In the genomic region with DNA sequence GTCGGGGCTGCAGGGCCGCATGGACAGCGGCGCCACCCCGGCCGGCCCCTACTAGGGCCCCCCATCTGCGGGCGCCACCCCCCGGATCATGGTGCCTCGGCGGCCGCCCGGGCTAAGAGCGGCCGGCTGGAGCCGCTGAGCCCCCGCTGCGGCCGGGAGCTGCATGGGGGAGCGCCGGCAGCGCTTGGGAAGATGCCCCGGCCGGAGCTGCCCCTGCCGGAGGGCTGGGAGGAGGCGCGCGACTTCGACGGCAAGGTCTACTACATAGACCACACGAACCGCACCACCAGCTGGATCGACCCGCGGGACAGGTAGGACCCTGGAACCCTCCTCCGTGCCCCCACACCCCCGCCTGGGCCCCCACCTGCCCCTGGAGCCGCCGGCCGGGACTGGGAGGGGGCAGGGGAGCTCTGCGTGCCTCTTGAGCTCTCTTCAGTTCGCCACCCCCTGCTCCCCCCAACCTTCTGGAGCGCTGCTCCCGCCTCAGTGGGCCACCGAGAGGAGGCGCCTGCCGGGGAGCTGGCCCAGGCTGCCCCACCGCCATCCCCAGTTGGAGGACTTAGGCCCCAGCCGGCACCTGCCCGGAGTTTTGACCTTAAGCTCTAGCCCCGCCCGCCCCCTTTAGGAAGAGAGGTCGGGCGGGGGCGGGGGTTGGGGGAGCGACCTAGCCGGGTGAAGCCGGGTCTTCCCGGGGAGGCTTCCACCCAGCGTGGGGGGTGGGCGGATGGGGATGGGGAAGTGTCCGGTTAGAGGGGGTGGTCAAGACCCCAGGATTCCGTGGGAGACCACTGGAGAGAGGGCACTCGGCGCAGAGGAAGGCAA, we compare ENCODE assay signal across 8 cellular contexts. TPM values are rescaled to one million over a fixed set of nuclear protein-coding genes. Genes with fewer than 3 reads are reported as not detected.
DNase-seq lines count a peak whose midpoint lies in the region; ATAC-seq, FAIRE-seq and TF ChIP-seq lines count a peak whose summit lies in the region.

No MANE protein-coding gene starts in this region.

- H3K4me3 ChIP-seq in bronchial epithelial cell (ENCODE audit: low read depth, low read length) (peak overlapping the region; percentile 61), mesenchymal stem cell (ENCODE audit: insufficient read depth in 1 of 2, low read depth in 1 of 2, low read length in 2 of 2) (peak overlapping the region; percentile 68 to 88)

- no peak overlapping the region for H3K4ac ChIP-seq in mesenchymal stem cell (ENCODE audit: low read depth in 1 of 2, low read length in 2 of 2)

- H3K27ac ChIP-seq in mesenchymal stem cell (ENCODE audit: low read length, poor library complexity, severe bottlenecking) = no peak overlapping the region

- H3K9me3 ChIP-seq in mesenchymal stem cell (ENCODE audit: control insufficient read depth, low read length) = no peaks in the 10 kb centered on the region

- H2BK120ac ChIP-seq in mesenchymal stem cell (ENCODE audit: low read depth, low read length) = no peak overlapping the region

- peak; percentile 20 for TF ChIP-seq CTCF in bronchial epithelial cell (IDR thresholded peaks at IDR 0.05; ENCODE audit: insufficient read depth, low read length, severe bottlenecking)

- H2BK12ac ChIP-seq in mesenchymal stem cell (ENCODE audit: low read length in 2 of 2) = no peak overlapping the region

- no peak overlapping the region for H2BK5ac ChIP-seq in mesenchymal stem cell (ENCODE audit: low read depth, low read length, poor library complexity, severe bottlenecking)

- no peak overlapping the region for H3K18ac ChIP-seq in mesenchymal stem cell (ENCODE audit: low read depth in 1 of 2, low read length in 2 of 2)

- peaks cover 3% of the 10 kb centered on the region for H3K79me1 ChIP-seq in mesenchymal stem cell (replicated peaks; ENCODE audit: low read length, poor library complexity, severe bottlenecking)

- H4K8ac ChIP-seq in mesenchymal stem cell (ENCODE audit: low read length) = no peak overlapping the region

- peak; percentile 21 for ATAC-seq in GM21390 (IDR thresholded peaks at IDR 0.05; ENCODE audit: unreplicated experiment)
- no peak for ATAC-seq in activated CD4-positive, CD25-positive, alpha-beta regulatory T cell treated with anti-CD3 and anti-CD28 coated beads, Interleukin-2, amount 50 U/mL, for 24 hours

- no peak overlapping the region for H2AFZ ChIP-seq in mesenchymal stem cell (ENCODE audit: low read depth, low read length)

- peaks cover 3% of the 10 kb centered on the region for H3K36me3 ChIP-seq in bronchial epithelial cell (ENCODE audit: control insufficient read depth, insufficient read depth, low read length)
- no peaks in the 10 kb centered on the region for H3K36me3 ChIP-seq in mesenchymal stem cell (ENCODE audit: control insufficient read depth in 1 of 2, insufficient read depth in 2 of 2, low read depth in 1 of 2, low read length in 2 of 2)

- WGBS in mesenchymal stem cell = 2% methylated on average over 50 of the region's 65 CpGs

- H2AK5ac ChIP-seq in mesenchymal stem cell (ENCODE audit: low read length, severe bottlenecking) = no peak overlapping the region

- DNase-seq in COLO668 (lab: John Stamatoyannopoulos, UW; ENCODE audit: unreplicated experiment) = peak; percentile 53
- DNase-seq in HuH-7 (ENCODE audit: low spot score) = peak; percentile 49
- DNase-seq in bronchial epithelial cell (ENCODE audit: low read depth) = no peak
- DNase-seq in mesenchymal stem cell = peak; percentile 25
- no peak for DNase-seq in mesenteric fat pad (ENCODE audit: low spot score)
- no peak for DNase-seq in activated CD8-positive, alpha-beta memory T cell treated with anti-CD3 and anti-CD28 coated beads, Interleukin-2, amount 50 U/mL, for 4 hours

- no peak overlapping the region for H2BK15ac ChIP-seq in mesenchymal stem cell (ENCODE audit: low read depth, poor library complexity, severe bottlenecking)

- no peak overlapping the region for H3K23ac ChIP-seq in mesenchymal stem cell (ENCODE audit: low read length in 2 of 2)

- no peak overlapping the region for H3K14ac ChIP-seq in mesenchymal stem cell (ENCODE audit: low read length in 2 of 2)

- peak overlapping the region; percentile 67 for H3K4me2 ChIP-seq in mesenchymal stem cell (ENCODE audit: low read length, poor library complexity, severe bottlenecking)

- H3K4me1 ChIP-seq in mesenchymal stem cell (ENCODE audit: control insufficient read depth, insufficient read depth, low read depth, low read length) = peaks cover 31% of the 10 kb centered on the region

- FAIRE-seq in bronchial epithelial cell (lab: Jason Lieb, UNC) = no peak

- no peaks in the 10 kb centered on the region for H3K27me3 ChIP-seq in bronchial epithelial cell (ENCODE audit: control insufficient read depth, insufficient read depth, low read length)
- H3K27me3 ChIP-seq in mesenchymal stem cell (ENCODE audit: control insufficient read depth in 1 of 2, insufficient read depth in 1 of 2, low read length in 2 of 2) = peaks cover 4% of the 10 kb centered on the region in 2 experiments

- H4K91ac ChIP-seq in mesenchymal stem cell (ENCODE audit: low read length) = no peak overlapping the region

- no peak overlapping the region for H3K9ac ChIP-seq in mesenchymal stem cell (ENCODE audit: low read length)

RNA-seq across cellular contexts. Expression of a gene that starts 0.7 kb away (rescaled TPM):
- total RNA-seq in bronchial epithelial cell (20.8 and 23.2 TPM in 2 replicates), mesenteric fat pad (4.2 TPM)
- 0.87 TPM for polyA plus RNA-seq in mesenchymal stem cell (2013, experiment 1 of 2)
- polyA plus RNA-seq in mesenchymal stem cell (2013, experiment 2 of 2) = 0.82 TPM

Comparison
In these comparisons a context has a peak if more than half of its experiments do, and no peak if none do; other contexts are left out.
1. DNase-seq: peak in COLO668 (single experiment), HuH-7 (single experiment) and mesenchymal stem cell (single experiment); none in bronchial epithelial cell (single experiment), mesenteric fat pad (single experiment) and activated CD8-positive, alpha-beta memory T cell treated with anti-CD3 and anti-CD28 coated beads, Interleukin-2, amount 50 U/mL, for 4 hours (single experiment).